ENCODE assay signal across 19 cellular contexts in the genomic region with DNA sequence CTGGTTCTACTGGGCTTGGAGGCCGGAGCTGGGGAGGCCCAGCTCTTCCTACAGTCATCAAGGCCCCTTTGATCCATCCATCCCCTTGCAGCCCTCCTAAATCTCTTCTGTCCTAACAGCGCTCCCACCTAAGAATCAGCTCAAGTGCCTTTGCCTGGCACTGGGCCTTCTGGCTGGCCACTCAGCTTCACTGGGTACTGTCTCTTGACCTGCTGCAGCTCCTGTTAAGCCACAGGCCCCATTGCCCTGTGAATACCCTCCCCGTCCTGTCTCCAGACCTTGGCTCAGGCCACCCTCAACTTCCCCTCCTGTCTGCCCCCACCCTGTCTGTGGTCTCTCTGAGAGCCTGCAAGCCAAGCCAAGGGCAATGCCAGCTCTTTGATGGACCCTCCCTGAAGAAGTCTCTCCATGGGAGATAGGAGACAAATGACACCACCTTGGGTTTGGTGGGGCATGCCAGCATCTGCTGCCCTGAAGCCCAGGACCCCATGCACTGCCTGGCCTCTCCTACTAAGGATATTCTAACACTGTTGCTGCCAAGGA. TPM values are rescaled to one million over a fixed set of nuclear protein-coding genes. Genes with fewer than 3 reads are reported as not detected.
DNase-seq lines count a peak whose midpoint lies in the region; ATAC-seq and TF ChIP-seq lines count a peak whose summit lies in the region.
"Had no signal": no experiment of that assay in that cellular context is flagged by ENCODE, and none has a peak within 500 bp of the region (broad histone marks: within the 10 kb centered on the region; RNA-seq: fewer than 3 reads in every experiment).

No MANE protein-coding gene starts in this region.

- H4K91ac ChIP-seq in mesenchymal stem cell (ENCODE audit: low read length), result peak overlapping the region; percentile 54

- H3K9ac ChIP-seq in mesenchymal stem cell (ENCODE audit: low read length), result no peak overlapping the region
- H3K9ac ChIP-seq: BLaER1 treated with 17β-estradiol and CSF1 and Interleukin-3, amounts not matched to agents 10 nM and 100 nM had no signal

- no peak overlapping the region for H3K4ac ChIP-seq in mesenchymal stem cell (ENCODE audit: low read depth in 1 of 2, low read length in 2 of 2)

- no peak overlapping the region for H3K4me2 ChIP-seq in mesenchymal stem cell (ENCODE audit: low read length, poor library complexity, severe bottlenecking)
- H3K4me2 ChIP-seq: BLaER1 treated with 17β-estradiol and CSF1 and Interleukin-3, amounts not matched to agents 10 nM and 100 nM had no signal

- H3K23ac ChIP-seq in mesenchymal stem cell (ENCODE audit: low read length in 2 of 2), result peak overlapping the region in 1 of 2 experiments; percentile 14

- no peaks in the 10 kb centered on the region for H3K79me1 ChIP-seq in mesenchymal stem cell (replicated peaks; ENCODE audit: low read length, poor library complexity, severe bottlenecking)

- H2BK120ac ChIP-seq in mesenchymal stem cell (ENCODE audit: low read depth, low read length), result no peak overlapping the region

- H3K27me3 ChIP-seq in heart left ventricle (no peaks in the 10 kb centered on the region), mesenchymal stem cell (ENCODE audit: control insufficient read depth in 1 of 2, insufficient read depth in 1 of 2, low read length in 2 of 2) (no peaks in the 10 kb centered on the region), spleen (replicated peaks in 1 of 7) (no peaks in the 10 kb centered on the region)
- H3K27me3 ChIP-seq: BLaER1 treated with 17β-estradiol and CSF1 and Interleukin-3, amounts not matched to agents 10 nM and 100 nM had no signal

- H3K4me3 ChIP-seq in heart left ventricle, result no peak overlapping the region
- H3K4me3 ChIP-seq in mesenchymal stem cell (ENCODE audit: insufficient read depth in 1 of 2, low read depth in 1 of 2, low read length in 2 of 2), result no peak overlapping the region
- no peak overlapping the region for H3K4me3 ChIP-seq in spleen
- H3K4me3 ChIP-seq: BLaER1 treated with 17β-estradiol and CSF1 and Interleukin-3, amounts not matched to agents 10 nM and 100 nM; GM12878; HAP-1 had no signal

- H3K36me3 ChIP-seq in heart left ventricle (peaks cover 0 to 70% (median 29%) of the 10 kb centered on the region in 9 donors), mesenchymal stem cell (ENCODE audit: control insufficient read depth in 1 of 2, insufficient read depth in 2 of 2, low read depth in 1 of 2, low read length in 2 of 2) (no peaks in the 10 kb centered on the region), spleen (peaks cover 0 to 11% (median 0%) of the 10 kb centered on the region in 6 donors)
- H3K36me3 ChIP-seq: HAP-1 had no signal

- no peak overlapping the region for H2BK12ac ChIP-seq in mesenchymal stem cell (ENCODE audit: low read length in 2 of 2)

- H3K9me3 ChIP-seq in heart left ventricle (no peaks in the 10 kb centered on the region), mesenchymal stem cell (ENCODE audit: control insufficient read depth, low read length) (no peaks in the 10 kb centered on the region), spleen (no peaks in the 10 kb centered on the region)
- H3K9me3 ChIP-seq: BLaER1 treated with 17β-estradiol and CSF1 and Interleukin-3, amounts not matched to agents 10 nM and 100 nM; HAP-1 had no signal

- no peak overlapping the region for H3K14ac ChIP-seq in mesenchymal stem cell (ENCODE audit: low read length in 2 of 2)

- H2AK5ac ChIP-seq in mesenchymal stem cell (ENCODE audit: low read length, severe bottlenecking), result no peak overlapping the region

- H3K4me1 ChIP-seq in heart left ventricle (peaks cover 0 to 42% (median 0%) of the 10 kb centered on the region in 12 donors), mesenchymal stem cell (ENCODE audit: control insufficient read depth, insufficient read depth, low read depth, low read length) (peaks cover 15% of the 10 kb centered on the region), spleen (no peaks in the 10 kb centered on the region)
- H3K4me1 ChIP-seq: BLaER1 treated with 17β-estradiol and CSF1 and Interleukin-3, amounts not matched to agents 10 nM and 100 nM; HAP-1 had no signal

- intact Hi-C loops in Right ventricle myocardium superior (cut with DNase I), result no loop called here
- intact Hi-C loops in cardiac septum (cut with DNase I), result no loop called here
- intact Hi-C loops in heart left ventricle (cut with DNase I), result no loop called here
- intact Hi-C loops in spleen (cut with DNase I; ENCODE audit: low total_unique reads), result no loop called here

- no peak overlapping the region for H2BK5ac ChIP-seq in mesenchymal stem cell (ENCODE audit: low read depth, low read length, poor library complexity, severe bottlenecking)

- TF ChIP-seq CTCF in heart left ventricle (IDR thresholded peaks at IDR 0.05) (no peak), spleen (IDR thresholded peaks at IDR 0.05 in 8 of 11, conservative IDR thresholded peaks at IDR 0.05 in 3 of 11) (no peak)

- DNase-seq in Right ventricle myocardium superior (no peak), cardiac septum (ENCODE audit: low spot score) (no peak), heart left ventricle (no peak), mesenchymal stem cell (no peak), spleen (peak; percentile 66), DMS 273 treated with DMSO at 0.1 percent for 48 hours (lab: John Stamatoyannopoulos, UW) (no peak), OCI-M2 (lab: John Stamatoyannopoulos, UW; ENCODE audit: unreplicated experiment) (no peak), SIG-M5 (lab: John Stamatoyannopoulos, UW) (no peak)
- DNase-seq: ACHN; Calu3; CD4-positive, CD25-positive, alpha-beta regulatory T cell; DMS79; GOT3 had no signal

- H2AFZ ChIP-seq in mesenchymal stem cell (ENCODE audit: low read depth, low read length), result no peak overlapping the region

- TF ChIP-seq POLR2A in heart left ventricle (IDR thresholded peaks at IDR 0.05) (no peak), spleen (IDR thresholded peaks at IDR 0.05) (no peak)

- no peak overlapping the region for H4K8ac ChIP-seq in mesenchymal stem cell (ENCODE audit: low read length)

- WGBS in heart left ventricle, 4 donors, result 64 to 72% (median 66%) methylated on average over 3 of the region's 3 CpGs
- 85% methylated on average over 3 of the region's 3 CpGs for WGBS in mesenchymal stem cell
- 74 to 89% (median 79%) methylated on average over 3 of the region's 3 CpGs for WGBS in spleen, 5 donors

- ATAC-seq in Right ventricle myocardium superior (ENCODE audit: poor library complexity) (peak; percentile 44), heart left ventricle (peak in 3 of 4 donors; percentile 21 to 25 (median 21))
- ATAC-seq: GM12878 had no signal

- no peak overlapping the region for H2BK15ac ChIP-seq in mesenchymal stem cell (ENCODE audit: low read depth, poor library complexity, severe bottlenecking)

- H3K27ac ChIP-seq in heart left ventricle (peak overlapping the region in 3 of 12 donors; percentile 8 to 42 (median 41)), mesenchymal stem cell (ENCODE audit: low read length, poor library complexity, severe bottlenecking) (no peak overlapping the region), spleen (no peak overlapping the region)
- H3K27ac ChIP-seq: BLaER1 treated with 17β-estradiol and CSF1 and Interleukin-3, amounts not matched to agents 10 nM and 100 nM; HL-60 had no signal

- no peak overlapping the region for H3K18ac ChIP-seq in mesenchymal stem cell (ENCODE audit: low read depth in 1 of 2, low read length in 2 of 2)

RNA-seq across cellular contexts. Expression of a gene that starts 27.3 kb away (rescaled TPM):
- total RNA-seq in Right ventricle myocardium superior (2.1 TPM), cardiac septum (0.22 TPM), heart left ventricle (1 to 10 TPM in 3 of 9 donors, under 1 TPM in 6; 0.19 to 1.9 (median 0.53) TPM), spleen (1 to 10 TPM in 1 of 7 donors, under 1 TPM in 5, not detected in 1; 0.70 to 1.2 (median 0.75) TPM)
- polyA plus RNA-seq in heart left ventricle (1 to 10 TPM in 1 of 2 donors, under 1 TPM in 1; 0.35 to 1.9 TPM), spleen (1 to 10 TPM; 2.9 to 4.2 (median 3.8) TPM)
- not detected for polyA plus RNA-seq in mesenchymal stem cell (2013, experiment 1 of 2)
- not detected for polyA plus RNA-seq in mesenchymal stem cell (2013, experiment 2 of 2)
- total RNA-seq: A172; Calu3; CD4-positive, CD25-positive, alpha-beta regulatory T cell had no signal
- polyA plus RNA-seq: CD4-positive, CD25-positive, alpha-beta regulatory T cell had no signal

RNA-seq across cellular contexts. Expression of a gene that starts 45.6 kb away (rescaled TPM):
- total RNA-seq in Right ventricle myocardium superior, result 4.5 TPM
- total RNA-seq in cardiac septum, result 14.3 TPM
- total RNA-seq in heart left ventricle, result 10 to 100 TPM in 4 of 9 donors, 1 to 10 TPM in 5; 2.3 to 18.6 (median 9.2) TPM
- 10 to 100 TPM in 1 of 2 donors, 1 to 10 TPM in 1; 2.9 to 12.5 TPM for polyA plus RNA-seq in heart left ventricle
- 0.04 TPM for polyA plus RNA-seq in mesenchymal stem cell (2013, experiment 1 of 2)
- polyA plus RNA-seq in mesenchymal stem cell (2013, experiment 2 of 2), result not detected
- 1 to 10 TPM; 1.1 to 3.6 (median 1.6) TPM for total RNA-seq in spleen
- 1 to 10 TPM in 1 of 3 donors, under 1 TPM in 2; 0.36 to 1.2 (median 0.58) TPM for polyA plus RNA-seq in spleen
- total RNA-seq: A172; CD4-positive, CD25-positive, alpha-beta regulatory T cell; G401 had no signal
- polyA plus RNA-seq: CD4-positive, CD25-positive, alpha-beta regulatory T cell; GM12878 had no signal

RNA-seq across cellular contexts. Expression of a gene that starts 48.0 kb away (rescaled TPM):
- 38.5 TPM for total RNA-seq in Right ventricle myocardium superior
- 44.1 TPM for total RNA-seq in cardiac septum
- 10 to 100 TPM; 33.2 to 69.3 (median 55.9) TPM for total RNA-seq in heart left ventricle
- polyA plus RNA-seq in heart left ventricle, result 10 to 100 TPM; 40.8 to 60.8 TPM
- polyA plus RNA-seq in mesenchymal stem cell (2013, experiment 1 of 2), result 0.83 TPM
- 0.88 TPM for polyA plus RNA-seq in mesenchymal stem cell (2013, experiment 2 of 2)
- 1 to 10 TPM; 1.5 to 3.2 (median 2.5) TPM for total RNA-seq in spleen
- polyA plus RNA-seq in spleen, result under 1 TPM; 0.30 to 0.86 (median 0.52) TPM
